In genomic region chr1:43554444-43554992, GRCh38 we compare ENCODE assay signal across 8 cellular contexts. TPM values are rescaled to one million over a fixed set of nuclear protein-coding genes. Genes with fewer than 3 reads are reported as not detected.
DNase-seq lines count a peak whose midpoint lies in the region; ATAC-seq and TF ChIP-seq lines count a peak whose summit lies in the region.

No MANE protein-coding gene starts in this region.

- H3K27me3 Mint-ChIP-seq in central memory CD8-positive, alpha-beta T cell: peaks cover 15% of the 10 kb centered on the region
- peaks cover 4% of the 10 kb centered on the region for H3K27me3 Mint-ChIP-seq in neural progenitor cell (ENCODE audit: insufficient read depth, low read depth)

- H3K27me3 ChIP-seq in neural progenitor cell (no peaks in the 10 kb centered on the region), heart right ventricle (no peaks in the 10 kb centered on the region)

- H3K36me3 ChIP-seq in OCI-LY7 (ENCODE audit: insufficient read depth, low read length): no peaks in the 10 kb centered on the region
- peaks cover 9% of the 10 kb centered on the region for H3K36me3 ChIP-seq in neural progenitor cell
- H3K36me3 ChIP-seq in heart right ventricle: no peaks in the 10 kb centered on the region

- H2AFZ ChIP-seq in OCI-LY7 (ENCODE audit: low read length): no peak overlapping the region
- H2AFZ ChIP-seq in neural progenitor cell (replicated peaks): no peak overlapping the region

- H3K27ac ChIP-seq in OCI-LY7 (ENCODE audit: low read depth, low read length, poor library complexity, severe bottlenecking) (no peak overlapping the region), neural progenitor cell (peak overlapping the region; percentile 51), coronary artery (no peak overlapping the region), heart right ventricle (no peak overlapping the region)

- H3K4me1 Mint-ChIP-seq in central memory CD8-positive, alpha-beta T cell: peaks cover 6% of the 10 kb centered on the region
- H3K4me1 Mint-ChIP-seq in neural progenitor cell: peaks cover 22% of the 10 kb centered on the region

- H3K9ac ChIP-seq in neural progenitor cell: no peak overlapping the region

- H3K4me3 ChIP-seq in OCI-LY7 (ENCODE audit: low read depth, low read length, poor library complexity, severe bottlenecking) (no peak overlapping the region), neural progenitor cell (no peak overlapping the region), coronary artery (no peak overlapping the region), heart right ventricle (no peak overlapping the region)

- peaks cover 27% of the 10 kb centered on the region for H3F3A ChIP-seq in neural progenitor cell (ENCODE audit: low read depth)

- intact Hi-C loops in OCI-LY7 (cut with micrococcal nuclease; ENCODE audit: unreplicated experiment) (no loop called here), heart right ventricle (cut with DNase I) (no loop called here)

- no peak overlapping the region for H3K4me3 Mint-ChIP-seq in central memory CD8-positive, alpha-beta T cell
- H3K4me3 Mint-ChIP-seq in neural progenitor cell: no peak overlapping the region

- no peaks in the 10 kb centered on the region for H3K4me1 ChIP-seq in OCI-LY7 (ENCODE audit: insufficient read depth, low read length, poor library complexity, severe bottlenecking)
- peaks cover 26% of the 10 kb centered on the region for H3K4me1 ChIP-seq in neural progenitor cell
- peaks cover 0 to 18% (median 0%) of the 10 kb centered on the region in 9 donors for H3K4me1 ChIP-seq in heart right ventricle

- CTCF ChIA-PET in OCI-LY7 (lab: Charles Lee; ENCODE audit: unreplicated experiment): interaction anchor here (1.0 kb wide), 1 partner anchor 35 kb away, joined by 3 read pairs; no protein-coding TSS in a partner anchor

- DNase-seq in AML-193 (lab: John Stamatoyannopoulos, UW): peak; percentile 5 to 45
- peak; percentile 63 for DNase-seq in GM20000 (ENCODE audit: low spot score)
- peak; percentile 50 for DNase-seq in OCI-LY7 (ENCODE audit: low spot score)
- DNase-seq in central memory CD8-positive, alpha-beta T cell (ENCODE audit: low spot score in 2 of 2): no peak
- peak; percentile 69 for DNase-seq in neural progenitor cell (ENCODE audit: low spot score)
- no peak for DNase-seq in coronary artery (ENCODE audit: low spot score)
- no peak for DNase-seq in heart right ventricle

- 79 to 80% methylated on average over 6 of the region's 6 CpGs for WGBS in heart right ventricle, 2 donors

- no peak overlapping the region for H3K27ac Mint-ChIP-seq in central memory CD8-positive, alpha-beta T cell (ENCODE audit: low read depth)
- no peak overlapping the region for H3K27ac Mint-ChIP-seq in neural progenitor cell

- H3K9me3 Mint-ChIP-seq in central memory CD8-positive, alpha-beta T cell: no peaks in the 10 kb centered on the region
- no peaks in the 10 kb centered on the region for H3K9me3 Mint-ChIP-seq in neural progenitor cell

- POLR2A ChIA-PET in OCI-LY7 (lab: Charles Lee): no interaction called here

- H3K9me3 ChIP-seq in OCI-LY7 (ENCODE audit: low read length) (no peaks in the 10 kb centered on the region), neural progenitor cell (ENCODE audit: low read depth) (no peaks in the 10 kb centered on the region), heart right ventricle (no peaks in the 10 kb centered on the region)

- H3K4me2 ChIP-seq in OCI-LY7 (ENCODE audit: low read length) (no peak overlapping the region), neural progenitor cell (no peak overlapping the region)

- ATAC-seq in central memory CD8-positive, alpha-beta T cell (replicated peaks; ENCODE audit: extremely low read depth, poor library complexity, severe bottlenecking): peak; percentile 58
- no peak for ATAC-seq in GM18861 (IDR thresholded peaks at IDR 0.05; ENCODE audit: unreplicated experiment)
- no peak for ATAC-seq in heart right ventricle

- peaks cover 2% of the 10 kb centered on the region for H3K36me3 Mint-ChIP-seq in central memory CD8-positive, alpha-beta T cell (ENCODE audit: insufficient read depth)
- H3K36me3 Mint-ChIP-seq in neural progenitor cell: peaks cover 19% of the 10 kb centered on the region

- H3K9me2 ChIP-seq in OCI-LY7 (ENCODE audit: insufficient read depth, low read length): no peaks in the 10 kb centered on the region

- H4K20me1 ChIP-seq in OCI-LY7 (ENCODE audit: insufficient read depth, low read length) (no peaks in the 10 kb centered on the region), neural progenitor cell (ENCODE audit: low read depth) (peaks cover 41% of the 10 kb centered on the region)

- H3K79me2 ChIP-seq in OCI-LY7 (ENCODE audit: insufficient read depth, low read depth, low read length) (no peaks in the 10 kb centered on the region), neural progenitor cell (ENCODE audit: low read depth) (peaks cover 16% of the 10 kb centered on the region)

- TF ChIP-seq CTCF in GM20000 (IDR thresholded peaks at IDR 0.05; ENCODE audit: extremely low read depth, missing control alignments): peak; percentile 50
- TF ChIP-seq CTCF in OCI-LY7 (conservative IDR thresholded peaks at IDR 0.05; ENCODE audit: low read length): peak; percentile 74
- TF ChIP-seq CTCF in neural progenitor cell (IDR thresholded peaks at IDR 0.05): peak; percentile 61
- TF ChIP-seq CTCF in coronary artery (IDR thresholded peaks at IDR 0.05): no peak
- peak in 4 of 9 donors; percentile 11 to 39 (median 30) for TF ChIP-seq CTCF in heart right ventricle (IDR thresholded peaks at IDR 0.05)

- no TSS peak for BruUV-seq in OCI-LY7 (replicated peaks; lab: Mats Ljungman, UMichigan)

RNA-seq across cellular contexts. Expression of gene PTPRF, which starts 23.8 kb away (rescaled TPM):
- total RNA-seq in OCI-LY7 (2014; rRNA removed; shearing (Covaris generic)): 0.06 TPM in 1 of 2 replicates, not detected in the other
- 0.48 and 0.57 TPM in 2 replicates for total RNA-seq in OCI-LY7 (2022)
- 71.1 and 119 TPM in 2 replicates for total RNA-seq in neural progenitor cell (ENCODE audit: low replicate concordance)
- 10 to 100 TPM in 1 of 10 donors, 1 to 10 TPM in 9; 2.5 to 10.3 (median 5.0) TPM for total RNA-seq in heart right ventricle
- 1 to 10 TPM; 1.7 to 2.6 TPM for polyA plus RNA-seq in heart right ventricle

Comparison
In these comparisons a context has a peak if more than half of its experiments do, and no peak if none do; other contexts are left out.
1. DNase-seq: peak in AML-193 (2 of 2), GM20000 (single experiment), OCI-LY7 (single experiment) and neural progenitor cell (single experiment); none in central memory CD8-positive, alpha-beta T cell (0 of 2), coronary artery (single experiment) and heart right ventricle (0 of 2).